1 cellular context compared by ENCODE assay signal in genomic region chr20:31722388-31723281, GRCh38.
TF ChIP-seq lines count a peak whose summit lies in the region.

Gene BCL2L1, minus strand, starts transcription at chr20:31722868. Its CDS starts 650 bp downstream, at chr20:31722218.

TF ChIP-seq in HepG2, 621 proteins besides CTCF, POLR2A, EP300 and RAD21 (continued from another document and continues in another):
- no peak for TF ChIP-seq RFXAP (CRISPR knock-in tag; IDR thresholded peaks at IDR 0.05; ENCODE audit: borderline replicate concordance)
- TF ChIP-seq ZNF691 (CRISPR knock-in tag; IDR thresholded peaks at IDR 0.05; ENCODE audit: borderline replicate concordance, low read depth) = peak; percentile 61
- TF ChIP-seq MTA3 (CRISPR knock-in tag; IDR thresholded peaks at IDR 0.05) = no peak
- no peak for TF ChIP-seq ZSCAN25 (CRISPR knock-in tag; IDR thresholded peaks at IDR 0.05)
- peak; percentile 84; the same call in 1 of the 2 replicates for TF ChIP-seq NFIB (CRISPR knock-in tag; IDR thresholded peaks at IDR 0.05; ENCODE audit: borderline replicate concordance)
- TF ChIP-seq ZNF776 (CRISPR knock-in tag; IDR thresholded peaks at IDR 0.05) = no peak; the same call in 1 of the 2 replicates
- TF ChIP-seq FOXA1 (IDR thresholded peaks at IDR 0.05) = no peak
- TF ChIP-seq FOXA1 (CRISPR knock-in tag; IDR thresholded peaks at IDR 0.05) = peak; percentile 17; the same call in 1 of the 2 replicates
- peak; percentile 8; the same call in 1 of the 2 replicates for TF ChIP-seq ZNF652 (CRISPR knock-in tag; IDR thresholded peaks at IDR 0.05; ENCODE audit: borderline replicate concordance, low read depth)
- TF ChIP-seq ZNF7 (CRISPR knock-in tag; IDR thresholded peaks at IDR 0.05) = 0 out of 2 replicates have a peak, but pooled peaks have one; percentile 24
- peak; percentile 40; the same call in 1 of the 2 replicates for TF ChIP-seq ZNF891 (CRISPR knock-in tag; IDR thresholded peaks at IDR 0.05)
- TF ChIP-seq ZNF589 (CRISPR knock-in tag; conservative IDR thresholded peaks at IDR 0.05) = 0 out of 2 replicates have a peak, but pooled peaks have one; percentile 75
- TF ChIP-seq REST (IDR thresholded peaks at IDR 0.05; ENCODE audit: borderline replicate concordance in 1 of 2, low read depth in 1 of 2, low read length in 2 of 2) = peak in 1 of 2 experiments; percentile 62; a peak in 1 of 4 replicates
- no peak for TF ChIP-seq ZBED4 (CRISPR knock-in tag; IDR thresholded peaks at IDR 0.05; ENCODE audit: borderline replicate concordance)
- TF ChIP-seq ZNF576 (CRISPR knock-in tag; IDR thresholded peaks at IDR 0.05) = no peak
- TF ChIP-seq IKZF5 (CRISPR knock-in tag; IDR thresholded peaks at IDR 0.05) = peak; percentile 39; the same call in 1 of the 2 replicates
- TF ChIP-seq FOXJ3 (CRISPR knock-in tag; IDR thresholded peaks at IDR 0.05; ENCODE audit: borderline replicate concordance) = no peak
- 0 out of 2 replicates have a peak, but pooled peaks have one; percentile 24 for TF ChIP-seq BRD4 (CRISPR knock-in tag; IDR thresholded peaks at IDR 0.05)
- no peak for TF ChIP-seq ARNT (IDR thresholded peaks at IDR 0.05)
- peak; percentile 64 for TF ChIP-seq POLR2AphosphoS5 (IDR thresholded peaks at IDR 0.05; ENCODE audit: low read depth, low read length)
- no peak for TF ChIP-seq ZBTB7B (CRISPR knock-in tag; IDR thresholded peaks at IDR 0.05)
- TF ChIP-seq ZNF562 (CRISPR knock-in tag; IDR thresholded peaks at IDR 0.05; ENCODE audit: borderline replicate concordance) = no peak
- TF ChIP-seq ZNF724P (CRISPR knock-in tag; IDR thresholded peaks at IDR 0.05; ENCODE audit: borderline replicate concordance) = no peak; the same call in none of the 2 replicates
- TF ChIP-seq ZMAT5 (CRISPR knock-in tag; IDR thresholded peaks at IDR 0.05; ENCODE audit: borderline replicate concordance, low read depth) = no peak
- peak; percentile 72; the same call in 1 of the 2 replicates for TF ChIP-seq ZNF329 (CRISPR knock-in tag; IDR thresholded peaks at IDR 0.05; ENCODE audit: low read depth)
- TF ChIP-seq SIN3B (IDR thresholded peaks at IDR 0.05; ENCODE audit: low read length) = no peak
- TF ChIP-seq PCBP2 (optimal IDR thresholded peaks at IDR 0.05; ENCODE audit: low read depth, low read length, poor library complexity, severe bottlenecking) = peak; percentile 24
- TF ChIP-seq FOXA3 (CRISPR knock-in tag; IDR thresholded peaks at IDR 0.05) = no peak; the same call in 1 of the 2 replicates
- 0 out of 2 replicates have a peak, but pooled peaks have one; percentile 13 for TF ChIP-seq ZSCAN31 (CRISPR knock-in tag; IDR thresholded peaks at IDR 0.05; ENCODE audit: low read depth)
- TF ChIP-seq ZNF362 (CRISPR knock-in tag; IDR thresholded peaks at IDR 0.05; ENCODE audit: borderline replicate concordance) = peak; percentile 54; the same call in 1 of the 2 replicates
- TF ChIP-seq CEBPZ (IDR thresholded peaks at IDR 0.05; ENCODE audit: low read length) = no peak
- TF ChIP-seq HNRNPH1 (optimal IDR thresholded peaks at IDR 0.05; ENCODE audit: low read depth, low read length) = no peak
- TF ChIP-seq MAF1 (CRISPR knock-in tag; IDR thresholded peaks at IDR 0.05; ENCODE audit: borderline replicate concordance) = no peak
- no peak for TF ChIP-seq ZNF773 (CRISPR knock-in tag; IDR thresholded peaks at IDR 0.05; ENCODE audit: borderline replicate concordance)
- peak; percentile 92; the same call in 1 of the 2 replicates for TF ChIP-seq ZFP36L1 (CRISPR knock-in tag; IDR thresholded peaks at IDR 0.05)
- TF ChIP-seq ZNF770 (CRISPR knock-in tag; IDR thresholded peaks at IDR 0.05) = peak; percentile 56
- no peak for TF ChIP-seq DNMT1 (CRISPR knock-in tag; IDR thresholded peaks at IDR 0.05)
- TF ChIP-seq ZMYM3 (CRISPR knock-in tag; IDR thresholded peaks at IDR 0.05) = no peak
- no peak for TF ChIP-seq GRHL1 (CRISPR knock-in tag; conservative IDR thresholded peaks at IDR 0.05)
- TF ChIP-seq ZNF607 (CRISPR knock-in tag; IDR thresholded peaks at IDR 0.05; ENCODE audit: borderline replicate concordance) = no peak; the same call in 1 of the 2 replicates
- no peak for TF ChIP-seq GZF1 (CRISPR knock-in tag; IDR thresholded peaks at IDR 0.05)
